Comparison of ENCODE assay signal across 33 cellular contexts in genomic region chr22:30073743-30074142, GRCh38. TPM values are rescaled to one million over a fixed set of nuclear protein-coding genes. Genes with fewer than 3 reads are reported as not detected.
"Had no signal": no experiment of that assay in that cellular context is flagged by ENCODE, and none has a peak within 500 bp of the region (broad histone marks: within the 10 kb centered on the region; RNA-seq: fewer than 3 reads in every experiment).

No MANE protein-coding gene starts in this region.

- H3K9me3 Mint-ChIP-seq: natural killer cell; stimulated activated memory B cell treated with anti-CD40 and anti-IgM and Interleukin-4, amounts not matched to agents 10 μg/mL and 1 μg/mL and 100 μg/mL, for 72 hours; stimulated activated naive CD8-positive, alpha-beta T cell treated with anti-CD3 and anti-CD28 coated beads, Interleukin-15, amount 100 ng/mL, for 72 hours; type B pancreatic cell had no signal

- H3K36me3 Mint-ChIP-seq: natural killer cell; neural progenitor cell; stimulated activated memory B cell treated with anti-CD40 and anti-IgM and Interleukin-4, amounts not matched to agents 10 μg/mL and 1 μg/mL and 100 μg/mL, for 72 hours; type B pancreatic cell had no signal

- H3K27me3 ChIP-seq: ovary, testis, transverse colon, upper lobe of right lung, uterus had no signal

- H3K9ac ChIP-seq: neural progenitor cell, parathyroid adenoma had no signal

- H3K79me2 ChIP-seq: parathyroid adenoma had no signal

- H3K4me3 Mint-ChIP-seq: natural killer cell; nephron; neural progenitor cell; stimulated activated memory B cell treated with anti-CD40 and anti-IgM and Interleukin-4, amounts not matched to agents 10 μg/mL and 1 μg/mL and 100 μg/mL, for 72 hours; stimulated activated naive CD8-positive, alpha-beta T cell treated with anti-CD3 and anti-CD28 coated beads, Interleukin-15, amount 100 ng/mL, for 72 hours; type B pancreatic cell had no signal

- ATAC-seq: natural killer cell; psoas muscle; right cardiac atrium; sciatic nerve; stimulated activated memory B cell treated with anti-CD40 and anti-IgM and Interleukin-4, amounts not matched to agents 10 μg/mL and 1 μg/mL and 100 μg/mL, for 72 hours; stimulated activated naive CD8-positive, alpha-beta T cell treated with anti-CD3 and anti-CD28 coated beads, Interleukin-15, amount 100 ng/mL, for 72 hours; stimulated activated naive CD8-positive, alpha-beta T cell treated with anti-CD3 and anti-CD28 coated beads, Interleukin-15, Interleukin-2, amounts not matched to agents 100 U/mL and 50 U/mL, for 24 hours; upper lobe of right lung had no signal

- H3K9me3 ChIP-seq: ovary, psoas muscle, spleen, suprapubic skin, testis, tibial artery, transverse colon, upper lobe of right lung, uterus had no signal

- DNase-seq: natural killer cell; occipital lobe; ovary; posterior cingulate gyrus; psoas muscle; right cardiac atrium; spleen; stimulated activated CD4-positive, alpha-beta T cell treated with anti-CD3 and anti-CD28 coated beads, Interleukin-12 subunit alpha, Interleukin-12 subunit beta, amount 100 ng/mL, for 4 hours; stimulated activated CD4-positive, alpha-beta T cell treated with anti-CD3 and anti-CD28 coated beads, Interleukin-1b, Interleukin-23, amount 100 ng/mL, for 48 hours; stimulated activated CD4-positive, alpha-beta T cell treated with anti-CD3 and anti-CD28 coated beads, Interleukin-4, amount 100 ng/mL, for 1 hour; stimulated activated CD4-positive, alpha-beta T cell treated with anti-CD3 and anti-CD28 coated beads, Interleukin-4, amount 100 ng/mL, for 4 hours; stimulated activated CD8-positive, alpha-beta memory T cell treated with anti-CD3 and anti-CD28 coated beads, Interleukin-4, amount 100 ng/mL, for 48 hours; stimulated activated naive CD4-positive, alpha-beta T cell; stimulated activated naive CD8-positive, alpha-beta T cell treated with anti-CD3 and anti-CD28 coated beads, Interleukin-15, amount 100 ng/mL, for 72 hours; stimulated activated naive CD8-positive, alpha-beta T cell treated with anti-CD3 and anti-CD28 coated beads, Interleukin-15, Interleukin-2, amounts not matched to agents 100 U/mL and 50 U/mL, for 24 hours; substantia nigra; testis; tibial artery; transverse colon; upper lobe of right lung; uterus had no signal

- H3K4me2 ChIP-seq: neural progenitor cell, smooth muscle cell had no signal

- H3K27ac ChIP-seq: neural progenitor cell, ovary, parathyroid adenoma, psoas muscle, skin epidermis, spleen, suprapubic skin, testis, tibial artery, transverse colon, upper lobe of right lung, uterus had no signal

- H2AFZ ChIP-seq: neural progenitor cell, parathyroid adenoma had no signal

- H3K4me1 ChIP-seq: neural progenitor cell, parathyroid adenoma, psoas muscle, spleen, suprapubic skin, testis, tibial artery, transverse colon, upper lobe of right lung, uterus had no signal

- H3K4me3 ChIP-seq: neural progenitor cell, ovary, psoas muscle, skin epidermis, smooth muscle cell, spleen, suprapubic skin, testis, tibial artery, transverse colon, upper lobe of right lung, uterus had no signal

- H3K27ac Mint-ChIP-seq: natural killer cell; nephron; neural progenitor cell; progenitor cell of endocrine pancreas; stimulated activated memory B cell treated with anti-CD40 and anti-IgM and Interleukin-4, amounts not matched to agents 10 μg/mL and 1 μg/mL and 100 μg/mL, for 72 hours; stimulated activated naive CD8-positive, alpha-beta T cell treated with anti-CD3 and anti-CD28 coated beads, Interleukin-15, amount 100 ng/mL, for 72 hours; type B pancreatic cell had no signal

- H3K36me3 ChIP-seq: neural progenitor cell, ovary, spleen, suprapubic skin, tibial artery, transverse colon, upper lobe of right lung, uterus had no signal

RNA-seq across cellular contexts. Expression of gene HORMAD2, which starts 6.5 kb away (rescaled TPM):
- total RNA-seq: natural killer cell, ovary, progenitor cell of endocrine pancreas, psoas muscle, renal cortical epithelial cell, right cardiac atrium, sciatic nerve, spleen, suprapubic skin, transverse colon, upper lobe of right lung, urinary bladder, uterus had no signal
- polyA plus RNA-seq: ovary, psoas muscle, right cardiac atrium, smooth muscle cell, spleen had no signal
